Comparison of ENCODE assay signal across 25 cellular contexts in genomic region chr16:3528406-3528805, GRCh38. TPM values are rescaled to one million over a fixed set of nuclear protein-coding genes. Genes with fewer than 3 reads are reported as not detected.
"Had no signal": no experiment of that assay in that cellular context is flagged by ENCODE, and none has a peak within 500 bp of the region (broad histone marks: within the 10 kb centered on the region; RNA-seq: fewer than 3 reads in every experiment).

No MANE protein-coding gene starts in this region.

- H3K27me3 Mint-ChIP-seq: stimulated activated naive B cell treated with anti-CD40 and anti-IgM and Interleukin-4, amounts not matched to agents 10 μg/mL and 1 μg/mL and 100 μg/mL, for 72 hours had no signal

- H3K4me3 Mint-ChIP-seq: neural crest cell; stimulated activated naive B cell treated with anti-CD40 and anti-IgM and Interleukin-4, amounts not matched to agents 10 μg/mL and 1 μg/mL and 100 μg/mL, for 72 hours; WTC11 had no signal

- H3K27me3 ChIP-seq: ascending aorta, brain microvascular endothelial cell, esophagus squamous epithelium, gastrocnemius medialis, right lobe of liver, testis, vagina had no signal

- H3K27ac ChIP-seq: ascending aorta, brain microvascular endothelial cell, esophagus squamous epithelium, gastrocnemius medialis, left ventricle myocardium inferior, right lobe of liver, testis, vagina had no signal

- H3K9me3 Mint-ChIP-seq: neural crest cell; stimulated activated naive B cell treated with anti-CD40 and anti-IgM and Interleukin-4, amounts not matched to agents 10 μg/mL and 1 μg/mL and 100 μg/mL, for 72 hours had no signal

- DNase-seq: activated CD4-positive, alpha-beta T cell treated with anti-CD3 and anti-CD28 coated beads, Interleukin-2, amount 50 U/mL, for 48 hours; activated naive CD4-positive, alpha-beta T cell; brain microvascular endothelial cell; esophagus squamous epithelium; gastrocnemius medialis; hippocampal formation; left ventricle myocardium inferior; occipital lobe; right lobe of liver; small intestine; stimulated activated CD4-positive, alpha-beta T cell treated with anti-CD3 and anti-CD28 coated beads, Interleukin-2, amount 100 ng/mL, for 24 hours; stimulated activated naive B cell treated with anti-CD40 and anti-IgM and Interleukin-4, amounts not matched to agents 10 μg/mL and 1 μg/mL and 100 μg/mL, for 72 hours; T-helper 1 cell; T-helper 9 cell; testis; trophoblast cell had no signal

- H3K4me3 ChIP-seq: ascending aorta, esophagus squamous epithelium, gastrocnemius medialis, left ventricle myocardium inferior, right lobe of liver, testis, vagina had no signal

- H3K4me1 Mint-ChIP-seq: neural crest cell, WTC11 had no signal

- H3K9me3 ChIP-seq: ascending aorta, esophagus squamous epithelium, gastrocnemius medialis, left ventricle myocardium inferior, right lobe of liver, testis, vagina had no signal

- H3K4me1 ChIP-seq: ascending aorta, gastrocnemius medialis, testis, vagina had no signal

- H3K27ac Mint-ChIP-seq: stimulated activated naive B cell treated with anti-CD40 and anti-IgM and Interleukin-4, amounts not matched to agents 10 μg/mL and 1 μg/mL and 100 μg/mL, for 72 hours; WTC11 had no signal

- ATAC-seq: gastrocnemius medialis; right lobe of liver; stimulated activated naive B cell treated with anti-CD40 and anti-IgM and Interleukin-4, amounts not matched to agents 10 μg/mL and 1 μg/mL and 100 μg/mL, for 72 hours; WTC11 had no signal

RNA-seq across cellular contexts. Expression of gene C16orf90, which starts 33.1 kb away (rescaled TPM):
- total RNA-seq: ascending aorta, dermis microvascular lymphatic vessel endothelial cell, esophagus squamous epithelium, gastrocnemius medialis, left ventricle myocardium inferior, lung microvascular endothelial cell, mononuclear cell, myocyte, neural crest cell, occipital lobe, right lobe of liver, vagina, WTC11 had no signal
- polyA plus RNA-seq: adipose tissue, small intestine had no signal

RNA-seq across cellular contexts. Expression of gene NLRC3, which starts 48.8 kb away (rescaled TPM):
- total RNA-seq: myocyte, neural crest cell had no signal
